Comparison of ENCODE assay signal across 1 cellular context in genomic region chr11:10809373-10810199, GRCh38.
TF ChIP-seq lines count a peak whose summit lies in the region.

No MANE protein-coding gene starts in this region.

TF ChIP-seq in K562, 482 proteins besides CTCF, POLR2A, EP300 and RAD21 (continued from another document and continues in another):
- TF ChIP-seq HBP1 (CRISPR knock-in tag; IDR thresholded peaks at IDR 0.05) (no peak), CREB3L1 (IDR thresholded peaks at IDR 0.05; ENCODE audit: borderline replicate concordance, low read depth) (no peak), NFXL1 (CRISPR knock-in tag; IDR thresholded peaks at IDR 0.05) (no peak), ZNF518B (CRISPR knock-in tag; IDR thresholded peaks at IDR 0.05) (no peak), SAFB2 (IDR thresholded peaks at IDR 0.05; ENCODE audit: borderline replicate concordance, low read depth, low read length, severe bottlenecking) (no peak), CHD4 (IDR thresholded peaks at IDR 0.05; ENCODE audit: insufficient read depth, insufficient replicate concordance, low read depth, low read length, poor library complexity, severe bottlenecking) (no peak), ZNF316 (IDR thresholded peaks at IDR 0.05) (no peak), HMG20A (CRISPR knock-in tag; conservative IDR thresholded peaks at IDR 0.05) (no peak), CHD7 (IDR thresholded peaks at IDR 0.05; ENCODE audit: low read depth, low read length) (no peak), SMARCB1 (IDR thresholded peaks at IDR 0.05; ENCODE audit: insufficient read length, low read depth) (no peak), RBM15 (IDR thresholded peaks at IDR 0.05; ENCODE audit: insufficient read depth, low read length) (no peak), ZNF75A (CRISPR knock-in tag; IDR thresholded peaks at IDR 0.05) (no peak), ARID1B (IDR thresholded peaks at IDR 0.05) (no peak), ZBTB1 (CRISPR knock-in tag; IDR thresholded peaks at IDR 0.05; ENCODE audit: borderline replicate concordance, low read depth) (0 out of 2 replicates have a peak, but pooled peaks have one; percentile 4), CSDE1 (IDR thresholded peaks at IDR 0.05) (no peak), MBD1 (CRISPR knock-in tag; IDR thresholded peaks at IDR 0.05) (no peak), NCOA4 (IDR thresholded peaks at IDR 0.05; ENCODE audit: partially characterized antibody) (no peak), ZNF589 (CRISPR knock-in tag; IDR thresholded peaks at IDR 0.05; ENCODE audit: low read depth) (peak; percentile 72; the same call in 1 of the 2 replicates), HNRNPL (IDR thresholded peaks at IDR 0.05; ENCODE audit: low read depth, low read length) (no peak), ZNF76 (CRISPR knock-in tag; IDR thresholded peaks at IDR 0.05; ENCODE audit: borderline replicate concordance) (no peak), ZNF395 (CRISPR knock-in tag; IDR thresholded peaks at IDR 0.05) (no peak), REST (CRISPR knock-in tag; IDR thresholded peaks at IDR 0.05; ENCODE audit: low read depth) (peak; percentile 22; the same call in 1 of the 2 replicates), ZFPM2 (CRISPR knock-in tag; IDR thresholded peaks at IDR 0.05) (no peak)
